17 cellular contexts compared by ENCODE assay signal in genomic region chr15:66068801-66069200, GRCh38.
DNase-seq lines count a peak whose midpoint lies in the region; ATAC-seq, FAIRE-seq and TF ChIP-seq lines count a peak whose summit lies in the region.
"Had no signal": no experiment of that assay in that cellular context is flagged by ENCODE, and none has a peak within 500 bp of the region (broad histone marks: within the 10 kb centered on the region; RNA-seq: fewer than 3 reads in every experiment).

No MANE protein-coding gene starts in this region.

- H3K79me1 ChIP-seq in H1 (ENCODE audit: low read depth, low read length): no peaks in the 10 kb centered on the region; the same call in 1 of the 2 replicates

- POLR2A ChIA-PET in H1 (lab: Charles Lee; ENCODE audit: partially characterized antibody): interaction anchor here (3.2 kb wide), 1 partner anchor 11 kb away, joined by 13 read pairs; no protein-coding TSS in a partner anchor

- no peak overlapping the region for H3K27ac ChIP-seq in H1 (ENCODE audit: low read depth, low read length)
- H3K27ac ChIP-seq: 22Rv1, A549 had no signal

- no peak overlapping the region; a peak in 1 of 7 replicates for H3K9ac ChIP-seq in H1 (replicated peaks in 1 of 4; ENCODE audit: extremely low read depth in 1 of 4, low read depth in 3 of 4, low read length in 3 of 4)

- WGBS in H1 (ENCODE audit: extremely low coverage in 1 of 2, insufficient coverage in 1 of 2, insufficient read length in 1 of 2, insufficient replicate concordance in 2 of 2, low coverage in 1 of 2, low lambda C conversion rate in 2 of 2, missing lambda C conversion rate in 1 of 2), 2 experiments: 100% methylated on average over 1 of the region's 1 CpG; no CpG with 5 or more reads in 1 of the 2 experiments

- peaks cover 15 to 45% (median 33%) of the 10 kb centered on the region in 4 experiments for H3K4me1 ChIP-seq in H1 (replicated peaks in 1 of 4; ENCODE audit: control insufficient read depth in 3 of 4, insufficient read depth in 4 of 4, low read length in 3 of 4)
- H3K4me1 ChIP-seq: A549 had no signal

- H2BK12ac ChIP-seq in H1 (ENCODE audit: low read depth, low read length): peak overlapping the region; percentile 28; the same call in 1 of the 2 replicates

- H3K79me2 ChIP-seq in H1 (ENCODE audit: control insufficient read depth in 1 of 2, insufficient read depth in 2 of 2, low read length in 2 of 2): no peaks in the 10 kb centered on the region

- no peak for TF ChIP-seq EP300 in H1 (IDR thresholded peaks at IDR 0.05; ENCODE audit: borderline replicate concordance in 1 of 2, low read depth in 2 of 2, low read length in 2 of 2)

- no peak overlapping the region for H3K14ac ChIP-seq in H1 (ENCODE audit: insufficient read length)

- DNase-seq in activated effector memory CD4-positive, alpha-beta T cell treated with anti-CD3 and anti-CD28 coated beads, Interleukin-2, amount 50 U/mL, for 16 hours: peak; percentile 36
- DNase-seq in activated effector memory CD4-positive, alpha-beta T cell treated with Interleukin-2 at 50 U/mL for 16 hours: no peak
- no peak for DNase-seq in H1 (ENCODE audit: low read depth in 1 of 2, low spot score in 2 of 2)
- no peak for DNase-seq in omental fat pad (ENCODE audit: low spot score)
- DNase-seq in NCI-H2029 (lab: John Stamatoyannopoulos, UW): no peak
- no peak for DNase-seq in left cardiac atrium
- DNase-seq: AML-193; CD4-positive, alpha-beta memory T cell; DMS79 treated with DMSO at 0.1 percent for 48 hours; GF-D8; HFFc6; IMR-90 had no signal

- peak overlapping the region; percentile 65 for H3K18ac ChIP-seq in H1 (ENCODE audit: extremely low read depth, low read length)

- no peaks in the 10 kb centered on the region for H4K20me1 ChIP-seq in H1 (replicated peaks in 1 of 2; ENCODE audit: control insufficient read depth in 1 of 2, insufficient read depth in 2 of 2, low read length in 2 of 2)

- CTCF ChIA-PET in H1 (lab: Charles Lee; ENCODE audit: partially characterized antibody): interaction anchor here (0.8 to 7.5 kb wide), 5 partner anchors 10 to 159 kb away, joined by 3 to 46 read pairs (median 3); no protein-coding TSS in a partner anchor

- peak overlapping the region; percentile 94 for H2BK120ac ChIP-seq in H1 (replicated peaks; ENCODE audit: low read depth, low read length)

- H2BK15ac ChIP-seq in H1 (ENCODE audit: low read length): peak overlapping the region; percentile 33

- no peak overlapping the region for H4K8ac ChIP-seq in H1 (ENCODE audit: extremely low read depth, insufficient read depth, low read length)

- no peak overlapping the region for H4K5ac ChIP-seq in H1 (ENCODE audit: insufficient read length, low read depth, low read length)

- H3K56ac ChIP-seq in H1 (replicated peaks; ENCODE audit: insufficient read length, low read depth, low read length): no peak overlapping the region

- H2AFZ ChIP-seq in H1 (ENCODE audit: low read length): no peak overlapping the region

- intact Hi-C loops in left cardiac atrium (cut with DNase I): no loop called here

- H2BK5ac ChIP-seq in H1 (ENCODE audit: low read depth, low read length): peak overlapping the region; percentile 54; the same call in 1 of the 2 replicates

- TF ChIP-seq CTCF in H1 (IDR thresholded peaks at IDR 0.05; ENCODE audit: control extremely low read depth in 1 of 3, insufficient read depth in 1 of 3, low read depth in 1 of 3, low read length in 3 of 3): no peak
- no peak for TF ChIP-seq CTCF in omental fat pad (IDR thresholded peaks at IDR 0.05)

- H3K4me3 ChIP-seq in H1 (ENCODE audit: extremely low read depth in 1 of 4, insufficient read depth in 2 of 4, low read depth in 3 of 4, low read length in 4 of 4): no peak overlapping the region
- H3K4me3 ChIP-seq: A549 had no signal

- FAIRE-seq in H1 (lab: Jason Lieb, UNC): no peak
- FAIRE-seq: A549, HTR-8/SVneo had no signal

- no peaks in the 10 kb centered on the region for H3K36me3 ChIP-seq in H1 (ENCODE audit: control insufficient read depth in 2 of 4, insufficient read depth in 4 of 4, low read length in 3 of 4)

- TF ChIP-seq RAD21 in H1 (IDR thresholded peaks at IDR 0.05 in 1 of 2, conservative IDR thresholded peaks at IDR 0.05 in 1 of 2; ENCODE audit: low read depth in 2 of 2, low read length in 2 of 2): no peak

- H3K9me3 ChIP-seq in H1 (ENCODE audit: insufficient read depth in 2 of 2, low read depth in 1 of 2, low read length in 1 of 2): no peaks in the 10 kb centered on the region
- H3K9me3 ChIP-seq: A549 had no signal

- TF ChIP-seq POLR2A in H1 (IDR thresholded peaks at IDR 0.05; ENCODE audit: control extremely low read depth in 1 of 2, low read depth in 2 of 2, low read length in 2 of 2): no peak

- peak overlapping the region; percentile 82 for H3K4ac ChIP-seq in H1 (replicated peaks; ENCODE audit: insufficient read length, low read depth, low read length)

- peak; percentile 19 for ATAC-seq in omental fat pad (ENCODE audit: low FRiP score)
- ATAC-seq in GM21717 (IDR thresholded peaks at IDR 0.05; ENCODE audit: unreplicated experiment): no peak
- no peak for ATAC-seq in left cardiac atrium
- ATAC-seq: A549, HCT116 had no signal

- H3K23ac ChIP-seq in H1 (ENCODE audit: insufficient read length): no peak overlapping the region

- H3K23me2 ChIP-seq in H1 (ENCODE audit: low read depth, low read length): no peaks in the 10 kb centered on the region

- H3K4me2 ChIP-seq in H1 (ENCODE audit: insufficient read depth in 1 of 2, low read depth in 2 of 2, low read length in 2 of 2): no peak overlapping the region
- H3K4me2 ChIP-seq: A549 had no signal

- H2BK20ac ChIP-seq in H1 (ENCODE audit: low read length): peak overlapping the region; percentile 51; the same call in 1 of the 2 replicates

- H2AK5ac ChIP-seq in H1 (ENCODE audit: low read depth, low read length): peak overlapping the region; percentile 1; the same call in 1 of the 2 replicates

- H4K91ac ChIP-seq in H1 (replicated peaks; ENCODE audit: insufficient read length, low read length): peak overlapping the region; percentile 85

- no peaks in the 10 kb centered on the region for H3K27me3 ChIP-seq in H1 (replicated peaks in 1 of 4; ENCODE audit: control insufficient read depth in 3 of 4, extremely low read depth in 1 of 4, insufficient read depth in 3 of 4, low read length in 3 of 4)

TF ChIP-seq in H1, 55 proteins besides CTCF, POLR2A, EP300 and RAD21:
- TF ChIP-seq CHD2 (IDR thresholded peaks at IDR 0.05; ENCODE audit: low read length): no peak
- peak; percentile 76; the same call in 1 of the 2 replicates for TF ChIP-seq KDM1A (IDR thresholded peaks at IDR 0.05; ENCODE audit: borderline replicate concordance, low read length)
